In the genomic region with DNA sequence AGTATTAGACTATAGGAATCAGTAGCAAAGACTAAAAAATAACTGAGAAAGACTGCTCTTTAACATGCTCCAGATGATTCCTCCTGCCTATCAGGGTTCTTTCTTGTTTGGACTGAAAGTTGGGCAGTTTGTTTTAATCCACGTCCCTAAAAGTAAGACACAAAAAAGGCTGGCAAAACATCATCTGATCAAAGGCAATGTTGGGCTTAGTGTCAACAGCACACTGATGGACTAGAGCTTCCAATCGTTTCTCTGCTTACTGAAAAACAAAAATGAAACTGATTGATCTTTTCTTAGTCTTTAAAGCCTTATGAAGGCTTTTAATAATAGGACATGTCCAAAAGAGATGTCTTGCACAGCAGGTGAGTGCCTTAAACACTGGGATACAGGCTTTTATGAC, we compare ENCODE assay signal across 1 cellular context.
TF ChIP-seq lines count a peak whose summit lies in the region.

No MANE protein-coding gene starts in this region.

TF ChIP-seq in WTC11, 78 proteins besides CTCF, POLR2A, EP300 and RAD21 (continued from another document):
- TF ChIP-seq, protein P1, sequence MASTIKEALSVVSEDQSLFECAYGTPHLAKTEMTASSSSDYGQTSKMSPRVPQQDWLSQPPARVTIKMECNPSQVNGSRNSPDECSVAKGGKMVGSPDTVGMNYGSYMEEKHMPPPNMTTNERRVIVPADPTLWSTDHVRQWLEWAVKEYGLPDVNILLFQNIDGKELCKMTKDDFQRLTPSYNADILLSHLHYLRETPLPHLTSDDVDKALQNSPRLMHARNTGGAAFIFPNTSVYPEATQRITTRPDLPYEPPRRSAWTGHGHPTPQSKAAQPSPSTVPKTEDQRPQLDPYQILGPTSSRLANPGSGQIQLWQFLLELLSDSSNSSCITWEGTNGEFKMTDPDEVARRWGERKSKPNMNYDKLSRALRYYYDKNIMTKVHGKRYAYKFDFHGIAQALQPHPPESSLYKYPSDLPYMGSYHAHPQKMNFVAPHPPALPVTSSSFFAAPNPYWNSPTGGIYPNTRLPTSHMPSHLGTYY (CRISPR knock-in tag; IDR thresholded peaks at IDR 0.05) = 0 out of 2 replicates have a peak, but pooled peaks have one; percentile 4
